Comparison of ENCODE assay signal across 8 cellular contexts in the genomic region with DNA sequence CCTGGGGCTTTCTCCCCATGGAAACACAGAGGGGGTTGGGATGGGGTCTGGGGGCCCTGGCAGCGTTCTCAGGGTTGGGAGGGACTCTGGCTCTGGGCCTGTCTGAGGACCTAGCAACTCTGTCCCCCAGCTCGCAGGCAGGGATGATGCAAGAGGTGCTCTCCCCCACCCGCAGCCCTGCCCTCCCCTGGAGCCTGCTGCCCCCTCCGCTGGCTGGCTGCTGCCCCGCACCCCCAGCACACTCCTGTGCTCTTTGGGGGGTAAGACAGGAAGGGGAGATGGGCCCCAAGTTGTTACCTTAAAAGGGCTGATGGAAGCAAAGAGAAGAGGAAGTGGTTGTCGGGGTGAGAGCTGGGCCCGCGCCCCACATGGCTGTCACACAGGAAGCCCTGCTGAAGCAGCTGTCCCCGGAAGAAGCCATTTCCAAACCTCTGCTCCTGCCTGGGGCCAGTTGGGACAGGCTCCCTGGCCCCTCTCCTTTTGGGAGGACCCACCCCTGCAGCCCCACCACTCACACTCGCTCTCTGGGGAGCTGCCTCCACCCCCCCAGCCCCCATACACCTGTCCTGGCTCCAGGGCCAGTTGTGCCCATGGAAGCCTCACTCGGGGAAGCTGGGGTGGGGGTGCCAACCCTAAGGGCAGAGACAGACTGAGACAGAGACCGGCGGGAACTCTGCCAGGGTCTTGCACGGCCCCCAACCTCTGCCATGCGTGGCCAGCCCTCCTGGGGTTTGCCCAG. TPM values are rescaled to one million over a fixed set of nuclear protein-coding genes. Genes with fewer than 3 reads are reported as not detected.
DNase-seq lines count a peak whose midpoint lies in the region; ATAC-seq, FAIRE-seq and TF ChIP-seq lines count a peak whose summit lies in the region.

No MANE protein-coding gene starts in this region.

- peak overlapping the region; percentile 98 for H3K27ac Mint-ChIP-seq in CD4-positive, alpha-beta T cell
- peak overlapping the region; percentile 97 for H3K27ac Mint-ChIP-seq in dendritic cell treated with granulocyte-macrophage colony-stimulating factor and Interleukin-4, amounts not matched to agents 40 ng/mL and 50 ng/mL, for 4 days

- no peak overlapping the region for H4K8ac ChIP-seq in mesenchymal stem cell (ENCODE audit: low read length)

- H2AFZ ChIP-seq in mesenchymal stem cell (ENCODE audit: low read depth, low read length): no peak overlapping the region

- H3K4me3 ChIP-seq in small intestine (ENCODE audit: low read depth in 1 of 2, low read length in 2 of 2) (peak overlapping the region; percentile 55 to 59), mesenchymal stem cell (ENCODE audit: insufficient read depth in 1 of 2, low read depth in 1 of 2, low read length in 2 of 2) (no peak overlapping the region)

- H3K4me1 ChIP-seq in small intestine (ENCODE audit: control insufficient read depth in 2 of 2, insufficient read depth in 1 of 2, low read depth in 1 of 2, low read length in 1 of 2): no peaks in the 10 kb centered on the region
- H3K4me1 ChIP-seq in mesenchymal stem cell (ENCODE audit: control insufficient read depth, insufficient read depth, low read depth, low read length): peaks cover 28% of the 10 kb centered on the region

- H3K27me3 ChIP-seq in CD4-positive, alpha-beta T cell (ENCODE audit: control insufficient read depth, insufficient read depth, low read length): no peaks in the 10 kb centered on the region
- H3K27me3 ChIP-seq in small intestine (ENCODE audit: control insufficient read depth in 2 of 2, insufficient read depth in 2 of 2, low read length in 2 of 2): no peaks in the 10 kb centered on the region
- H3K27me3 ChIP-seq in mesenchymal stem cell (ENCODE audit: control insufficient read depth in 1 of 2, insufficient read depth in 1 of 2, low read length in 2 of 2): peaks cover 0 to 9% of the 10 kb centered on the region in 2 experiments

- TF ChIP-seq CTCF in CD4-positive, alpha-beta T cell (IDR thresholded peaks at IDR 0.05): no peak

- peak; percentile 66 to 84 (median 81) for DNase-seq in CD4-positive, alpha-beta T cell
- DNase-seq in small intestine: peak; percentile 72
- no peak for DNase-seq in NCI-H446 treated with DMSO at 0.1 percent for 48 hours (lab: John Stamatoyannopoulos, UW)
- no peak for DNase-seq in AG08395 (ENCODE audit: low spot score)
- no peak for DNase-seq in mesenchymal stem cell

- H2BK5ac ChIP-seq in mesenchymal stem cell (ENCODE audit: low read depth, low read length, poor library complexity, severe bottlenecking): no peak overlapping the region

- H3K23ac ChIP-seq in mesenchymal stem cell (ENCODE audit: low read length in 2 of 2): no peak overlapping the region

- H3K4me2 ChIP-seq in mesenchymal stem cell (ENCODE audit: low read length, poor library complexity, severe bottlenecking): no peak overlapping the region

- peak overlapping the region; percentile 99 for H3K4me3 Mint-ChIP-seq in CD4-positive, alpha-beta T cell
- H3K4me3 Mint-ChIP-seq in dendritic cell treated with granulocyte-macrophage colony-stimulating factor and Interleukin-4, amounts not matched to agents 40 ng/mL and 50 ng/mL, for 4 days: peak overlapping the region; percentile 93

- H3K36me3 ChIP-seq in small intestine (ENCODE audit: control insufficient read depth in 2 of 2, insufficient read depth in 2 of 2, low read length in 2 of 2) (no peaks in the 10 kb centered on the region), mesenchymal stem cell (ENCODE audit: control insufficient read depth in 1 of 2, insufficient read depth in 2 of 2, low read depth in 1 of 2, low read length in 2 of 2) (peaks cover 0 to 22% of the 10 kb centered on the region in 2 experiments)

- no peak overlapping the region for H2AK5ac ChIP-seq in mesenchymal stem cell (ENCODE audit: low read length, severe bottlenecking)

- no peak overlapping the region for H3K14ac ChIP-seq in mesenchymal stem cell (ENCODE audit: low read length in 2 of 2)

- H3K9ac ChIP-seq in mesenchymal stem cell (ENCODE audit: low read length): no peak overlapping the region

- H2BK12ac ChIP-seq in mesenchymal stem cell (ENCODE audit: low read length in 2 of 2): no peak overlapping the region

- H4K91ac ChIP-seq in mesenchymal stem cell (ENCODE audit: low read length): no peak overlapping the region

- no peak overlapping the region for H3K4ac ChIP-seq in mesenchymal stem cell (ENCODE audit: low read depth in 1 of 2, low read length in 2 of 2)

- no peak overlapping the region for H3K18ac ChIP-seq in mesenchymal stem cell (ENCODE audit: low read depth in 1 of 2, low read length in 2 of 2)

- H3K79me1 ChIP-seq in mesenchymal stem cell (replicated peaks; ENCODE audit: low read length, poor library complexity, severe bottlenecking): peaks cover 11% of the 10 kb centered on the region

- CTCF ChIA-PET in CD4-positive, alpha-beta T cell (lab: Charles Lee): interaction anchor here (0.8 to 3.5 kb wide), 5 partner anchors 89 to 430 kb away, joined by 3 to 15 read pairs (median 4); partner anchors contain the start of genes ALDOA, TBX6 and YPEL3

- 64 to 80% (median 65%) methylated on average over 11 to 15 of the region's 15 CpGs for WGBS in small intestine, 3 donors
- WGBS in mesenchymal stem cell: 85% methylated on average over 14 of the region's 15 CpGs

- H3K27me3 Mint-ChIP-seq in CD4-positive, alpha-beta T cell: no peaks in the 10 kb centered on the region
- H3K27me3 Mint-ChIP-seq in dendritic cell treated with granulocyte-macrophage colony-stimulating factor and Interleukin-4, amounts not matched to agents 40 ng/mL and 50 ng/mL, for 4 days: peaks cover 3% of the 10 kb centered on the region

- no peak overlapping the region for H2BK15ac ChIP-seq in mesenchymal stem cell (ENCODE audit: low read depth, poor library complexity, severe bottlenecking)

- peak overlapping the region; percentile 96 for H3K27ac ChIP-seq in CD4-positive, alpha-beta T cell (ENCODE audit: low read depth, low read length)
- peak overlapping the region; percentile 71 to 87 for H3K27ac ChIP-seq in small intestine (ENCODE audit: low read depth in 1 of 2, low read length in 1 of 2)
- no peak overlapping the region for H3K27ac ChIP-seq in mesenchymal stem cell (ENCODE audit: low read length, poor library complexity, severe bottlenecking)

- no peak for FAIRE-seq in small intestine (lab: Jason Lieb, UNC)

- H3K9me3 ChIP-seq in CD4-positive, alpha-beta T cell (ENCODE audit: control insufficient read depth, low read length): no peaks in the 10 kb centered on the region
- H3K9me3 ChIP-seq in small intestine (ENCODE audit: control insufficient read depth, low read depth) (no peaks in the 10 kb centered on the region), mesenchymal stem cell (ENCODE audit: control insufficient read depth, low read length) (no peaks in the 10 kb centered on the region)

- no peak overlapping the region for H2BK120ac ChIP-seq in mesenchymal stem cell (ENCODE audit: low read depth, low read length)

- ATAC-seq in CD4-positive, alpha-beta T cell (ENCODE audit: poor library complexity): peak; percentile 55
- peak; percentile 29 for ATAC-seq in HG02973 (IDR thresholded peaks at IDR 0.05; ENCODE audit: unreplicated experiment)
- ATAC-seq in activated CD4-positive, CD25-positive, alpha-beta regulatory T cell treated with anti-CD3 and anti-CD28 coated beads, Interleukin-2, amount 50 U/mL, for 24 hours: peak; percentile 41 to 48

- H3K36me3 Mint-ChIP-seq in CD4-positive, alpha-beta T cell (ENCODE audit: low read depth): peaks cover 44% of the 10 kb centered on the region
- H3K36me3 Mint-ChIP-seq in dendritic cell treated with granulocyte-macrophage colony-stimulating factor and Interleukin-4, amounts not matched to agents 40 ng/mL and 50 ng/mL, for 4 days (ENCODE audit: low read depth): peaks cover 48% of the 10 kb centered on the region

- POLR2A ChIA-PET in CD4-positive, alpha-beta T cell (lab: Charles Lee): interaction anchor here (0.6 to 6.0 kb wide), 26 partner anchors 34 to 473 kb away, joined by 3 to 163 read pairs (median 7); partner anchors contain the start of genes ALDOA, DCTPP1, FBRS and GDPD3

- H3K4me1 Mint-ChIP-seq in CD4-positive, alpha-beta T cell (ENCODE audit: low read depth): peaks cover 36% of the 10 kb centered on the region
- H3K4me1 Mint-ChIP-seq in dendritic cell treated with granulocyte-macrophage colony-stimulating factor and Interleukin-4, amounts not matched to agents 40 ng/mL and 50 ng/mL, for 4 days (ENCODE audit: low read depth): peaks cover 44% of the 10 kb centered on the region

- no peaks in the 10 kb centered on the region for H3K9me3 Mint-ChIP-seq in CD4-positive, alpha-beta T cell
- no peaks in the 10 kb centered on the region for H3K9me3 Mint-ChIP-seq in dendritic cell treated with granulocyte-macrophage colony-stimulating factor and Interleukin-4, amounts not matched to agents 40 ng/mL and 50 ng/mL, for 4 days

- intact Hi-C loops in CD4-positive, alpha-beta T cell (cut with DNase I, micrococcal nuclease): no loop called here
- intact Hi-C loops in dendritic cell treated with granulocyte-macrophage colony-stimulating factor and Interleukin-4, amounts not matched to agents 40 ng/mL and 50 ng/mL, for 4 days (cut with micrococcal nuclease): no loop called here

RNA-seq across cellular contexts. Expression of gene CORO1A, which starts 2.5 kb away (rescaled TPM):
- total RNA-seq in CD4-positive, alpha-beta T cell: 100 to 1,000 TPM; 411 to 416 TPM
- 10 to 100 TPM; 27.3 to 65.7 (median 36.6) TPM for polyA plus RNA-seq in small intestine
- 1.0 TPM for polyA plus RNA-seq in mesenchymal stem cell (2013, experiment 1 of 2)
- 0.79 TPM for polyA plus RNA-seq in mesenchymal stem cell (2013, experiment 2 of 2)

RNA-seq across cellular contexts. Expression of gene BOLA2B, which starts 7.6 kb away (rescaled TPM):
- 10 to 100 TPM; 41.3 to 46.3 TPM for total RNA-seq in CD4-positive, alpha-beta T cell
- 100 to 1,000 TPM; 365 to 614 (median 391) TPM for polyA plus RNA-seq in small intestine
- polyA plus RNA-seq in mesenchymal stem cell (2013, experiment 1 of 2): 347 TPM
- polyA plus RNA-seq in mesenchymal stem cell (2013, experiment 2 of 2): 331 TPM

RNA-seq across cellular contexts. Expression of gene SLX1A, which starts 7.8 kb away (rescaled TPM):
- 10 to 100 TPM; 18.4 to 28.0 TPM for total RNA-seq in CD4-positive, alpha-beta T cell
- 100 to 1,000 TPM in 2 of 3 donors, 10 to 100 TPM in 1; 77.2 to 318 (median 287) TPM for polyA plus RNA-seq in small intestine
- polyA plus RNA-seq in mesenchymal stem cell (2013, experiment 1 of 2): 12.8 TPM
- 11.0 TPM for polyA plus RNA-seq in mesenchymal stem cell (2013, experiment 2 of 2)

RNA-seq across cellular contexts. Expression of gene SULT1A3, which starts 13.2 kb away (rescaled TPM):
- 10 to 100 TPM; 15.0 to 16.1 TPM for total RNA-seq in CD4-positive, alpha-beta T cell
- 100 to 1,000 TPM in 2 of 3 donors, 10 to 100 TPM in 1; 43.0 to 376 (median 253) TPM for polyA plus RNA-seq in small intestine
- 8.7 TPM for polyA plus RNA-seq in mesenchymal stem cell (2013, experiment 1 of 2)
- 8.5 TPM for polyA plus RNA-seq in mesenchymal stem cell (2013, experiment 2 of 2)

Comparison
In these comparisons a context has a peak if more than half of its experiments do, and no peak if none do; other contexts are left out.
1. DNase-seq: peak in CD4-positive, alpha-beta T cell (10 of 10) and small intestine (single experiment); none in NCI-H446 treated with DMSO at 0.1 percent for 48 hours (single experiment), AG08395 (single experiment) and mesenchymal stem cell (single experiment).
2. H3K4me3 ChIP-seq: peak in small intestine (2 of 2); none in mesenchymal stem cell (0 of 2).
3. Peak in every context shown above with its lines, with median percentiles within 50 percentile points of each other: ATAC-seq.